Comparison of ENCODE assay signal across 31 cellular contexts in the genomic region with DNA sequence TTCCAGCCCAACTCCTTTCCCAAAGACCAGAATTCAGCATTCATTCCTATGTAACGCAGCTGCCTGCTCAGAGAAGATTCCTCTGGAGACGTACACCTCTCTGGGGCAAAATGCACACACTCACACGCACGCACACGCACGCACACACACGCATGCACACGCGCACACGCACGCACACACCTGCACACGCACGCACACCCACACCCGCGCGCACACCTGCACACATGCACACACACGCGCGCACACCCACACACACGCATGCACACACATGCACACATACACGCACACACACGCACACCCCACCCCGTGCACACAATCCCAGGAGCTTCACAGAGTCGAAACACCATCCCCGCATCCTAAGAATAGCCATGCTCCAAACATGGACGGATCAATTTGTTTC. TPM values are rescaled to one million over a fixed set of nuclear protein-coding genes. Genes with fewer than 3 reads are reported as not detected.
"Had no signal": no experiment of that assay in that cellular context is flagged by ENCODE, and none has a peak within 500 bp of the region (broad histone marks: within the 10 kb centered on the region; RNA-seq: fewer than 3 reads in every experiment).

No MANE protein-coding gene starts in this region.

- H3K4me3 Mint-ChIP-seq: naive thymus-derived CD8-positive, alpha-beta T cell; nephron; neural crest cell; stimulated activated naive B cell treated with anti-CD40 and anti-IgM and Interleukin-4, amounts not matched to agents 10 μg/mL and 1 μg/mL and 100 μg/mL, for 72 hours had no signal

- H3K4me1 Mint-ChIP-seq: immature natural killer cell; naive thymus-derived CD8-positive, alpha-beta T cell; nephron; neural crest cell; stimulated activated naive B cell treated with anti-CD40 and anti-IgM and Interleukin-4, amounts not matched to agents 10 μg/mL and 1 μg/mL and 100 μg/mL, for 72 hours had no signal

- H3K27ac Mint-ChIP-seq: immature natural killer cell; nephron; stimulated activated naive B cell treated with anti-CD40 and anti-IgM and Interleukin-4, amounts not matched to agents 10 μg/mL and 1 μg/mL and 100 μg/mL, for 72 hours had no signal

- H3K9me3 Mint-ChIP-seq: neural crest cell had no signal

- DNase-seq: hypothalamus; immature natural killer cell; kidney; left colon; left lung; lower lobe of right lung; mammary epithelial cell; mesenchymal stem cell; naive thymus-derived CD8-positive, alpha-beta T cell; occipital lobe; right lobe of liver; stimulated activated CD4-positive, alpha-beta T cell treated with anti-CD3 and anti-CD28 coated beads, Interleukin-1b, Interleukin-23, amount 100 ng/mL, for 48 hours; stimulated activated CD4-positive, alpha-beta T cell treated with anti-CD3 and anti-CD28 coated beads, Interleukin-2, amount 100 ng/mL, for 48 hours; stimulated activated naive B cell treated with anti-CD40 and anti-IgM and Interleukin-4, amounts not matched to agents 10 μg/mL and 1 μg/mL and 100 μg/mL, for 72 hours; stimulated activated naive CD8-positive, alpha-beta T cell treated with anti-CD3 and anti-CD28 coated beads, Interleukin-15, Interleukin-2, amounts not matched to agents 100 U/mL and 50 U/mL, for 24 hours; stomach; testis; thyroid gland; transverse colon had no signal

- FAIRE-seq: islet of Langerhans, kidney had no signal

- H3K36me3 Mint-ChIP-seq: immature natural killer cell; stimulated activated naive B cell treated with anti-CD40 and anti-IgM and Interleukin-4, amounts not matched to agents 10 μg/mL and 1 μg/mL and 100 μg/mL, for 72 hours had no signal

- ATAC-seq: left colon; left lung; naive thymus-derived CD8-positive, alpha-beta T cell; right lobe of liver; stimulated activated naive B cell treated with anti-CD40 and anti-IgM and Interleukin-4, amounts not matched to agents 10 μg/mL and 1 μg/mL and 100 μg/mL, for 72 hours; stimulated activated naive CD8-positive, alpha-beta T cell treated with anti-CD3 and anti-CD28 coated beads, Interleukin-15, Interleukin-2, amounts not matched to agents 100 U/mL and 50 U/mL, for 24 hours had no signal

RNA-seq across cellular contexts. Expression of gene MMD2, which starts 13.0 kb away (rescaled TPM):
- total RNA-seq: kidney; left colon; left lung; liver; lower lobe of right lung; mammary epithelial cell; mucosa of gallbladder; naive thymus-derived CD8-positive, alpha-beta T cell; neural crest cell; osteocyte; posterior vena cava; pulmonary artery endothelial cell; renal cortical epithelial cell; right lobe of liver; skeletal muscle tissue; smooth muscle cell; stomach; transverse colon; upper lobe of left lung had no signal
